9 cellular contexts compared by ENCODE assay signal in the genomic region with DNA sequence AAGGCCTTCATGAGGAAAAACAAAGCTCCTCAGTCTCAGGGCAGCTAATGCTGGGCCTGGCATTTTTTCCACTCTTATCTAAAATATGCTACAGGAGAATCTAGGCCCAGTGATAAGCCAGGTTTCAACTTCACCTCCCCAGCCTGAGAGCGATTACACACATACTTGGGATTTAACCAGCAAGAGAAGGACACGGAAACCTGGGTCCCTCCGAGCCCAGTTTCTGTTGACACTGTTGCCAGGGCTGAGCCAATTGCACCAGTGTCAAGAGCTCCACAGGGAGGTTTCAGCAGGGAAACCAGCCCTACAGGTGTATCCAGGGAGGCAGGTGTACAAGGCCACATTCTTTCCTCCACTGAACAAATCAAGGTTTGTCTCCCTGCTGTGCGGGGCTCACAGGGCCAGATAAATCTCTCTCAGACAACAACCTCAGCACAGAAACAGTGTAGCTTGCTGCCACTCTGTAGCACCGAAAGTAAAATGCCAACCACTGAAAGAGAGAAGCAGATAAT.
DNase-seq lines count a peak whose midpoint lies in the region; ATAC-seq and TF ChIP-seq lines count a peak whose summit lies in the region.
"Had no signal": no experiment of that assay in that cellular context is flagged by ENCODE, and none has a peak within 500 bp of the region (broad histone marks: within the 10 kb centered on the region; RNA-seq: fewer than 3 reads in every experiment).

No MANE protein-coding gene starts in this region.

- H3K9me3 ChIP-seq in right lobe of liver = no peaks in the 10 kb centered on the region
- no peaks in the 10 kb centered on the region for H3K9me3 ChIP-seq in upper lobe of left lung

- H3K27me3 ChIP-seq in right lobe of liver (no peaks in the 10 kb centered on the region), upper lobe of left lung (no peaks in the 10 kb centered on the region)

- no peak for TF ChIP-seq POLR2A in right lobe of liver (IDR thresholded peaks at IDR 0.05)
- peak in 2 of 4 donors; percentile 35 to 65 for TF ChIP-seq POLR2A in upper lobe of left lung (IDR thresholded peaks at IDR 0.05)
- TF ChIP-seq POLR2A in erythroblast (IDR thresholded peaks at IDR 0.05; ENCODE audit: low read length) = no peak

- 25% methylated on average over 5 of the region's 5 CpGs for WGBS in right lobe of liver (ENCODE audit: insufficient coverage, low coverage, low lambda C conversion rate, missing lambda C conversion rate)
- 66 to 70% methylated on average over 5 of the region's 5 CpGs for WGBS in upper lobe of left lung, 2 donors

- H3K36me3 ChIP-seq in right lobe of liver (no peaks in the 10 kb centered on the region), upper lobe of left lung (no peaks in the 10 kb centered on the region)

- TF ChIP-seq EP300 in upper lobe of left lung (IDR thresholded peaks at IDR 0.05) = peak in 2 of 4 donors; percentile 59 to 70

- intact Hi-C loops in right lobe of liver (cut with DNase I) = no loop called here
- intact Hi-C loops in activated T-helper 1 cell treated with anti-CD3 and anti-CD28 coated beads, Interleukin-12 subunit alpha, Interleukin-12 subunit beta, Interleukin-2, Interleukin-4 antibody, amounts not matched to agents 30 ng/mL and 10 ng/mL and 1 ng/mL, durations not matched to agents 14 hours and 24 hours and 36 hours (cut with micrococcal nuclease) = no loop called here

- peaks cover 79% of the 10 kb centered on the region for H3K4me1 Mint-ChIP-seq in chondrocyte (ENCODE audit: low read depth)
- no peaks in the 10 kb centered on the region for H3K4me1 Mint-ChIP-seq in activated T-helper 1 cell treated with anti-CD3 and anti-CD28 coated beads, Interleukin-12 subunit alpha, Interleukin-12 subunit beta, Interleukin-2, Interleukin-4 antibody, amounts not matched to agents 30 ng/mL and 10 ng/mL and 1 ng/mL, durations not matched to agents 14 hours and 24 hours and 36 hours (ENCODE audit: low read depth)

- peak overlapping the region in 2 of 3 donors; percentile 17 to 38 for H3K4me3 ChIP-seq in right lobe of liver
- H3K4me3 ChIP-seq in upper lobe of left lung = no peak overlapping the region

- ATAC-seq in right lobe of liver (peak; percentile 70 to 88 (median 82)), upper lobe of left lung (ENCODE audit: low FRiP score in 2 of 2) (peak; percentile 77 to 94)

- H3K9me3 Mint-ChIP-seq in chondrocyte (ENCODE audit: low read depth) = no peaks in the 10 kb centered on the region
- H3K9me3 Mint-ChIP-seq in activated T-helper 1 cell treated with anti-CD3 and anti-CD28 coated beads, Interleukin-12 subunit alpha, Interleukin-12 subunit beta, Interleukin-2, Interleukin-4 antibody, amounts not matched to agents 30 ng/mL and 10 ng/mL and 1 ng/mL, durations not matched to agents 14 hours and 24 hours and 36 hours = no peaks in the 10 kb centered on the region

- H3K36me3 Mint-ChIP-seq in chondrocyte (ENCODE audit: low read depth) = no peaks in the 10 kb centered on the region
- no peaks in the 10 kb centered on the region for H3K36me3 Mint-ChIP-seq in activated T-helper 1 cell treated with anti-CD3 and anti-CD28 coated beads, Interleukin-12 subunit alpha, Interleukin-12 subunit beta, Interleukin-2, Interleukin-4 antibody, amounts not matched to agents 30 ng/mL and 10 ng/mL and 1 ng/mL, durations not matched to agents 14 hours and 24 hours and 36 hours (ENCODE audit: low read depth)

- peak; percentile 89 for DNase-seq in NCI-H2029 (lab: John Stamatoyannopoulos, UW)
- no peak for DNase-seq in chondrocyte (ENCODE audit: low spot score)
- peak; percentile 72 to 91 (median 89) for DNase-seq in right lobe of liver
- peak in 1 of 2 donors; percentile 93 for DNase-seq in upper lobe of left lung
- DNase-seq in SKM-1 treated with dmso at 0.1 percent for 144 hours (lab: John Stamatoyannopoulos, UW; ENCODE audit: unreplicated experiment) = no peak
- DNase-seq in activated T-helper 1 cell treated with anti-CD3 and anti-CD28 coated beads, Interleukin-12 subunit alpha, Interleukin-12 subunit beta, Interleukin-2, Interleukin-4 antibody, amounts not matched to agents 30 ng/mL and 10 ng/mL and 1 ng/mL, durations not matched to agents 14 hours and 24 hours and 36 hours (ENCODE audit: low spot score) = no peak
- no peak for DNase-seq in erythroblast (lab: John Stamatoyannopoulos, UW)
- DNase-seq in OCI-M1 (lab: John Stamatoyannopoulos, UW) = no peak
- DNase-seq: amniotic stem cell had no signal

- H3K4me1 ChIP-seq in right lobe of liver (peaks cover 0 to 64% (median 22%) of the 10 kb centered on the region in 4 donors), upper lobe of left lung (peaks cover 41 to 68% (median 56%) of the 10 kb centered on the region in 4 donors)

- H3K27me3 Mint-ChIP-seq in chondrocyte (ENCODE audit: low read depth) = no peaks in the 10 kb centered on the region
- H3K27me3 Mint-ChIP-seq in activated T-helper 1 cell treated with anti-CD3 and anti-CD28 coated beads, Interleukin-12 subunit alpha, Interleukin-12 subunit beta, Interleukin-2, Interleukin-4 antibody, amounts not matched to agents 30 ng/mL and 10 ng/mL and 1 ng/mL, durations not matched to agents 14 hours and 24 hours and 36 hours (ENCODE audit: insufficient read depth) = peaks cover 1% of the 10 kb centered on the region

- peak overlapping the region; percentile 94 for H3K27ac Mint-ChIP-seq in chondrocyte (ENCODE audit: unreplicated experiment)
- no peak overlapping the region for H3K27ac Mint-ChIP-seq in activated T-helper 1 cell treated with anti-CD3 and anti-CD28 coated beads, Interleukin-12 subunit alpha, Interleukin-12 subunit beta, Interleukin-2, Interleukin-4 antibody, amounts not matched to agents 30 ng/mL and 10 ng/mL and 1 ng/mL, durations not matched to agents 14 hours and 24 hours and 36 hours

- peak overlapping the region; percentile 29 for H3K4me3 Mint-ChIP-seq in chondrocyte (ENCODE audit: unreplicated experiment)
- no peak overlapping the region for H3K4me3 Mint-ChIP-seq in activated T-helper 1 cell treated with anti-CD3 and anti-CD28 coated beads, Interleukin-12 subunit alpha, Interleukin-12 subunit beta, Interleukin-2, Interleukin-4 antibody, amounts not matched to agents 30 ng/mL and 10 ng/mL and 1 ng/mL, durations not matched to agents 14 hours and 24 hours and 36 hours

- peak overlapping the region; percentile 90 to 92 (median 92) for H3K27ac ChIP-seq in right lobe of liver
- H3K27ac ChIP-seq in upper lobe of left lung = peak overlapping the region; percentile 83 to 88 (median 84)

- TF ChIP-seq CTCF in chondrocyte (IDR thresholded peaks at IDR 0.05) (no peak), right lobe of liver (IDR thresholded peaks at IDR 0.05) (no peak), upper lobe of left lung (IDR thresholded peaks at IDR 0.05) (peak in 1 of 6 experiments; percentile 11)

Comparison
In these comparisons a context has a peak if more than half of its experiments do, and no peak if none do; other contexts are left out.
1. DNase-seq: peak in NCI-H2029 (single experiment) and right lobe of liver (3 of 3); none in chondrocyte (single experiment), SKM-1 treated with dmso at 0.1 percent for 144 hours (single experiment), activated T-helper 1 cell treated with anti-CD3 and anti-CD28 coated beads, Interleukin-12 subunit alpha, Interleukin-12 subunit beta, Interleukin-2, Interleukin-4 antibody, amounts not matched to agents 30 ng/mL and 10 ng/mL and 1 ng/mL, durations not matched to agents 14 hours and 24 hours and 36 hours (single experiment), erythroblast (0 of 2) and OCI-M1 (single experiment).
2. H3K4me3 ChIP-seq: peak in right lobe of liver (2 of 3); none in upper lobe of left lung (0 of 4).